8 cellular contexts compared by ENCODE assay signal in the genomic region with DNA sequence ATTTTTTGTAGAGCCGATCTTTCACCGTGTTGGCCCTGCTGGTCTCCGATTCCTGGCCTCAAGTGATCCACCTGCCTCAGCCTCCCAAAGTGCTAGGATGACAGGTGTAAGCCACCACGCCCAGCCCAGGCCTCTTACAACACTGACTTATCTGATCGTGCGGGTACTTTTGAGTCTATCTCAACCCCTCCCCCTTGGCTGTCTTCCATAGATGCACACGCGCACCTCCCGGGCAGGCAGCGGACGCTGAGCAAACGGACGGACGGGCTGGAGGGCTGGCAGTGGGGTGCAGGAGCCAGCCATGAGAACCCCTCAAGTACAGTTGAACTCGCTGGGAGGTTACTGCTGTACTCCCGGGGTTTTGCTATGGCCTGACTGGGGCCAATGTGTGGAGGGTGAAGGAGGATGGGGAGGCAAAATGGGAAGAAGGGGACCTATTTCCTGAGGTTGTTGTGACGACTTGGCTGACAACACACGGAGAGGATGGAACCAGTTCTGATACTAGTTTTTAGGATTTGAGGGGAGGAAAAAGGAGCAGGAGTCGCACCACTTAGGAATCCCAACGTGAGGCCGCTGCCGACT. TPM values are rescaled to one million over a fixed set of nuclear protein-coding genes. Genes with fewer than 3 reads are reported as not detected.
DNase-seq lines count a peak whose midpoint lies in the region; ATAC-seq and TF ChIP-seq lines count a peak whose summit lies in the region.

No MANE protein-coding gene starts in this region.

- peaks cover under 1 to 47% (median 39%) of the 10 kb centered on the region in 11 experiments; a peak in 21 of 22 replicates for H3K36me3 ChIP-seq in BLaER1 treated with 17β-estradiol and CSF1 and Interleukin-3, amounts not matched to agents 10 nM and 100 nM
- H3K36me3 ChIP-seq in lung (ENCODE audit: control insufficient read depth in 2 of 2, insufficient read depth in 2 of 2, low read length in 2 of 2): no peaks in the 10 kb centered on the region

- no peaks in the 10 kb centered on the region for H3K9me3 Mint-ChIP-seq in central memory CD8-positive, alpha-beta T cell
- H3K9me3 Mint-ChIP-seq in stimulated activated naive B cell treated with anti-CD40 and anti-IgM and Interleukin-4, amounts not matched to agents 10 μg/mL and 1 μg/mL and 100 μg/mL, for 72 hours: peaks cover 8 to 11% of the 10 kb centered on the region in 2 donors

- peaks cover 11 to 49% (median 30%) of the 10 kb centered on the region in 11 experiments; a peak in 17 of 22 replicates for H4K20me1 ChIP-seq in BLaER1 treated with 17β-estradiol and CSF1 and Interleukin-3, amounts not matched to agents 10 nM and 100 nM

- 16 to 20% methylated on average over 22 of the region's 22 CpGs for WGBS in lung, 2 donors

- TF ChIP-seq CTCF in HFF-Myc (IDR thresholded peaks at IDR 0.05; ENCODE audit: low read depth, low read length, missing control alignments): no peak
- no peak for TF ChIP-seq CTCF in lung (IDR thresholded peaks at IDR 0.05; ENCODE audit: control extremely low read depth, extremely low read depth)
- no peak for TF ChIP-seq CTCF in GM13977 (IDR thresholded peaks at IDR 0.05; ENCODE audit: extremely low read depth, insufficient read depth, missing control alignments)

- peak overlapping the region; percentile 99 for H3K4me3 Mint-ChIP-seq in central memory CD8-positive, alpha-beta T cell
- peak overlapping the region; percentile 97 to 99 for H3K4me3 Mint-ChIP-seq in stimulated activated naive B cell treated with anti-CD40 and anti-IgM and Interleukin-4, amounts not matched to agents 10 μg/mL and 1 μg/mL and 100 μg/mL, for 72 hours

- H3K27ac ChIP-seq in BLaER1 treated with 17β-estradiol and CSF1 and Interleukin-3, amounts not matched to agents 10 nM and 100 nM: peak overlapping the region; percentile 95 to 99 (median 98)
- H3K27ac ChIP-seq in lung (ENCODE audit: low read depth in 1 of 2, low read length in 1 of 2): peak overlapping the region; percentile 94 to 99

- H3K4me3 ChIP-seq in BLaER1 treated with 17β-estradiol and CSF1 and Interleukin-3, amounts not matched to agents 10 nM and 100 nM: peak overlapping the region; percentile 66 to 94 (median 84)
- H3K4me3 ChIP-seq in HFF-Myc (replicated peaks; ENCODE audit: low read depth, low read length) (peak overlapping the region; percentile 72), lung (peak overlapping the region; percentile 87)

- H3K9me3 ChIP-seq in BLaER1 treated with 17β-estradiol and CSF1 and Interleukin-3, amounts not matched to agents 10 nM and 100 nM (replicated peaks in 1 of 11): peaks cover 1 to 24% (median 17%) of the 10 kb centered on the region in 11 experiments; a peak in 21 of 22 replicates
- H3K9me3 ChIP-seq in lung (ENCODE audit: control insufficient read depth in 2 of 2, insufficient read depth in 1 of 2, low read length in 1 of 2): no peaks in the 10 kb centered on the region

- H3K4me2 ChIP-seq in BLaER1 treated with 17β-estradiol and CSF1 and Interleukin-3, amounts not matched to agents 10 nM and 100 nM: peak overlapping the region; percentile 84 to 98 (median 95)

- peaks cover 68% of the 10 kb centered on the region for H3K4me1 Mint-ChIP-seq in central memory CD8-positive, alpha-beta T cell
- peaks cover 55 to 87% of the 10 kb centered on the region in 2 donors for H3K4me1 Mint-ChIP-seq in stimulated activated naive B cell treated with anti-CD40 and anti-IgM and Interleukin-4, amounts not matched to agents 10 μg/mL and 1 μg/mL and 100 μg/mL, for 72 hours

- peaks cover 35 to 83% (median 60%) of the 10 kb centered on the region in 10 experiments for H3K4me1 ChIP-seq in BLaER1 treated with 17β-estradiol and CSF1 and Interleukin-3, amounts not matched to agents 10 nM and 100 nM
- peaks cover 10 to 11% of the 10 kb centered on the region in 2 donors for H3K4me1 ChIP-seq in lung (ENCODE audit: control insufficient read depth in 2 of 2, insufficient read depth in 2 of 2, low read length in 2 of 2)

- H3K27me3 ChIP-seq in BLaER1 treated with 17β-estradiol and CSF1 and Interleukin-3, amounts not matched to agents 10 nM and 100 nM: no peaks in the 10 kb centered on the region
- H3K27me3 ChIP-seq in lung (ENCODE audit: control insufficient read depth, insufficient read depth): no peaks in the 10 kb centered on the region

- H3K27me3 Mint-ChIP-seq in central memory CD8-positive, alpha-beta T cell: no peaks in the 10 kb centered on the region
- no peaks in the 10 kb centered on the region for H3K27me3 Mint-ChIP-seq in stimulated activated naive B cell treated with anti-CD40 and anti-IgM and Interleukin-4, amounts not matched to agents 10 μg/mL and 1 μg/mL and 100 μg/mL, for 72 hours

- H3K27ac Mint-ChIP-seq in central memory CD8-positive, alpha-beta T cell (ENCODE audit: low read depth): peak overlapping the region; percentile 97
- peak overlapping the region; percentile 99 for H3K27ac Mint-ChIP-seq in stimulated activated naive B cell treated with anti-CD40 and anti-IgM and Interleukin-4, amounts not matched to agents 10 μg/mL and 1 μg/mL and 100 μg/mL, for 72 hours

- ATAC-seq in central memory CD8-positive, alpha-beta T cell (replicated peaks; ENCODE audit: extremely low read depth, poor library complexity, severe bottlenecking): peak; percentile 42
- peak; percentile 0 for ATAC-seq in lung (ENCODE audit: insufficient read depth, low FRiP score)
- peak; percentile 20 to 21 for ATAC-seq in stimulated activated naive B cell treated with anti-CD40 and anti-IgM and Interleukin-4, amounts not matched to agents 10 μg/mL and 1 μg/mL and 100 μg/mL, for 72 hours (replicated peaks)

- in situ Hi-C loops in GM13977 (cut with MboI; ENCODE audit: low pct_unique_long_range_greater_than_20kb, low sequenced_read_pairs, unreplicated experiment): loop anchor here (25.0 kb wide), 1 partner anchor 492 kb away; the partner anchor contains the start of gene TTF2

- peak overlapping the region; percentile 95 to 100 (median 98) for H3K9ac ChIP-seq in BLaER1 treated with 17β-estradiol and CSF1 and Interleukin-3, amounts not matched to agents 10 nM and 100 nM

- DNase-seq in HFF-Myc (ENCODE audit: extremely low read depth, low read depth) (no peak), T-helper 2 cell (peak; percentile 21 to 88 (median 46)), lung (ENCODE audit: low spot score) (peak; percentile 75), dedifferentiated amniotic fluid mesenchymal stem cell (ENCODE audit: extremely low spot score) (no peak), GM13977 (ENCODE audit: low spot score) (no peak)
- DNase-seq in central memory CD8-positive, alpha-beta T cell (ENCODE audit: low spot score in 2 of 2): peak; percentile 39 to 45
- no peak for DNase-seq in stimulated activated naive B cell treated with anti-CD40 and anti-IgM and Interleukin-4, amounts not matched to agents 10 μg/mL and 1 μg/mL and 100 μg/mL, for 72 hours

- peaks cover 17% of the 10 kb centered on the region for H3K36me3 Mint-ChIP-seq in central memory CD8-positive, alpha-beta T cell (ENCODE audit: insufficient read depth)
- peaks cover 42 to 56% of the 10 kb centered on the region in 2 donors for H3K36me3 Mint-ChIP-seq in stimulated activated naive B cell treated with anti-CD40 and anti-IgM and Interleukin-4, amounts not matched to agents 10 μg/mL and 1 μg/mL and 100 μg/mL, for 72 hours

RNA-seq across cellular contexts. Expression of gene CD58, which starts 1.0 kb away (rescaled TPM):
- 10 to 100 TPM; 27.5 TPM for total RNA-seq in lung
- 10 to 100 TPM; 29.9 to 52.1 TPM for polyA plus RNA-seq in lung

Comparison
In these comparisons a context has a peak if more than half of its experiments do, and no peak if none do; other contexts are left out.
1. DNase-seq: peak in T-helper 2 cell (5 of 5), central memory CD8-positive, alpha-beta T cell (2 of 2) and lung (single experiment); none in HFF-Myc (single experiment), stimulated activated naive B cell treated with anti-CD40 and anti-IgM and Interleukin-4, amounts not matched to agents 10 μg/mL and 1 μg/mL and 100 μg/mL, for 72 hours (single experiment), dedifferentiated amniotic fluid mesenchymal stem cell (single experiment) and GM13977 (single experiment).
2. Peak in every context shown above with its lines, with median percentiles within 50 percentile points of each other: H3K4me3 ChIP-seq and ATAC-seq.